In genomic region chr12:22481557-22482104, GRCh38 we compare ENCODE assay signal across 19 cellular contexts.
DNase-seq lines count a peak whose midpoint lies in the region; ATAC-seq and TF ChIP-seq lines count a peak whose summit lies in the region.
"Had no signal": no experiment of that assay in that cellular context is flagged by ENCODE, and none has a peak within 500 bp of the region (broad histone marks: within the 10 kb centered on the region; RNA-seq: fewer than 3 reads in every experiment).

No MANE protein-coding gene starts in this region.

- H3K27ac ChIP-seq in transverse colon, result no peak overlapping the region
- H3K27ac ChIP-seq: BLaER1, Peyer's patch had no signal

- peaks cover 11% of the 10 kb centered on the region for H3K36me3 Mint-ChIP-seq in T-helper 17 cell (ENCODE audit: low read depth)
- H3K36me3 Mint-ChIP-seq in activated naive CD4-positive, alpha-beta T cell treated with anti-CD3 and anti-CD28 coated beads, Interleukin-2, amount 50 U/mL, for 72 hours, result peaks cover 5 to 6% of the 10 kb centered on the region in 2 donors
- H3K36me3 Mint-ChIP-seq: IgD-negative memory B cell had no signal

- no peaks in the 10 kb centered on the region for H3K27me3 Mint-ChIP-seq in T-helper 17 cell
- H3K27me3 Mint-ChIP-seq: IgD-negative memory B cell had no signal

- WGBS in transverse colon (ENCODE audit: low coverage in 1 of 2), 2 donors, result 34 to 57% methylated on average over 5 of the region's 5 CpGs

- peaks cover 15% of the 10 kb centered on the region for H3K4me1 Mint-ChIP-seq in T-helper 17 cell

- no peaks in the 10 kb centered on the region for H3K9me3 Mint-ChIP-seq in activated naive CD4-positive, alpha-beta T cell treated with anti-CD3 and anti-CD28 coated beads, Interleukin-2, amount 50 U/mL, for 72 hours
- H3K9me3 Mint-ChIP-seq: IgD-negative memory B cell had no signal

- in situ Hi-C loops in transverse colon (cut with MboI; ENCODE audit: low pct_ligation_motif_present in 1 of 4, low pct_unique_long_range_greater_than_20kb in 1 of 4, low sequenced_read_pairs in 3 of 4), result no loop called here

- no peak for TF ChIP-seq CTCF in transverse colon (IDR thresholded peaks at IDR 0.05)

- no peak overlapping the region for H3K4me3 Mint-ChIP-seq in T-helper 17 cell
- H3K4me3 Mint-ChIP-seq: IgD-negative memory B cell had no signal

- no peak for ATAC-seq in T-helper 17 cell
- ATAC-seq in activated naive CD4-positive, alpha-beta T cell treated with anti-CD3 and anti-CD28 coated beads, Interleukin-2, amount 50 U/mL, for 72 hours, result no peak
- ATAC-seq: GM12878 had no signal

- H3K9me3 ChIP-seq in T-helper 17 cell (ENCODE audit: control insufficient read depth, low read length, poor library complexity, severe bottlenecking) (no peaks in the 10 kb centered on the region), transverse colon (no peaks in the 10 kb centered on the region)
- H3K9me3 ChIP-seq: BLaER1, HAP-1, Peyer's patch, SK-N-SH had no signal

- no peak for TF ChIP-seq EP300 in transverse colon (IDR thresholded peaks at IDR 0.05; ENCODE audit: low read depth)

- no peak overlapping the region for H3K4me3 ChIP-seq in transverse colon
- H3K4me3 ChIP-seq: BLaER1, GM12878, HAP-1, Peyer's patch had no signal

- DNase-seq in NCI-H524 (lab: John Stamatoyannopoulos, UW) (peak; percentile 2 to 54), NCI-H524 treated with DMSO at 0.1 percent for 48 hours (lab: John Stamatoyannopoulos, UW) (no peak), NCI-H146 treated with DMSO at 0.1 percent for 48 hours (lab: John Stamatoyannopoulos, UW; ENCODE audit: unreplicated experiment) (peak; percentile 46), T-helper 17 cell (no peak), transverse colon (peak; percentile 12), activated gamma-delta T cell treated with Interleukin-2 at 50 U/mL for 16 hours (no peak), T-helper 9 cell (no peak)
- no peak for DNase-seq in activated naive CD4-positive, alpha-beta T cell treated with anti-CD3 and anti-CD28 coated beads, Interleukin-2, amount 50 U/mL, for 72 hours (ENCODE audit: low spot score in 2 of 2)
- DNase-seq: 8988T, MV-4-11, NCI-H226, NCI-H774, Peyer's patch, Right ventricle myocardium superior, SK-N-SH had no signal

- peak overlapping the region; percentile 45 for H3K27ac Mint-ChIP-seq in T-helper 17 cell
- no peak overlapping the region for H3K27ac Mint-ChIP-seq in activated naive CD4-positive, alpha-beta T cell treated with anti-CD3 and anti-CD28 coated beads, Interleukin-2, amount 50 U/mL, for 72 hours
- H3K27ac Mint-ChIP-seq: IgD-negative memory B cell had no signal

- intact Hi-C loops in transverse colon (cut with DNase I; ENCODE audit: low total_unique reads), result no loop called here

- H3K4me1 ChIP-seq in transverse colon, result peaks cover 0 to 3% (median 0%) of the 10 kb centered on the region in 4 donors
- H3K4me1 ChIP-seq: Peyer's patch had no signal

- no peaks in the 10 kb centered on the region for H3K27me3 ChIP-seq in transverse colon
- H3K27me3 ChIP-seq: BLaER1, Peyer's patch had no signal

- H3K36me3 ChIP-seq in transverse colon, result peaks cover 0 to 26% (median 12%) of the 10 kb centered on the region in 4 donors

- no peak for TF ChIP-seq POLR2A in transverse colon (IDR thresholded peaks at IDR 0.05)

Comparison
In these comparisons a context has a peak if more than half of its experiments do, and no peak if none do; other contexts are left out.
1. DNase-seq: peak in NCI-H524 (2 of 2), NCI-H146 treated with DMSO at 0.1 percent for 48 hours (single experiment) and transverse colon (single experiment); none in NCI-H524 treated with DMSO at 0.1 percent for 48 hours (single experiment), T-helper 17 cell (0 of 3), activated gamma-delta T cell treated with Interleukin-2 at 50 U/mL for 16 hours (single experiment), activated naive CD4-positive, alpha-beta T cell treated with anti-CD3 and anti-CD28 coated beads, Interleukin-2, amount 50 U/mL, for 72 hours (0 of 2) and T-helper 9 cell (single experiment).